Comparison of ENCODE assay signal across 1 cellular context in genomic region chr17:64155751-64156544, GRCh38.
TF ChIP-seq lines count a peak whose summit lies in the region.

No MANE protein-coding gene starts in this region.

TF ChIP-seq in HepG2, 621 proteins besides CTCF, POLR2A, EP300 and RAD21 (continued from another document and continues in another):
- TF ChIP-seq BHLHE40 (IDR thresholded peaks at IDR 0.05; ENCODE audit: low read length) (no peak), KDM2A (CRISPR knock-in tag; IDR thresholded peaks at IDR 0.05; ENCODE audit: borderline replicate concordance, low read depth) (peak; percentile 73; the same call in 1 of the 2 replicates), RBAK (CRISPR knock-in tag; IDR thresholded peaks at IDR 0.05) (0 out of 2 replicates have a peak, but pooled peaks have one; percentile 14), ISL2 (CRISPR knock-in tag; IDR thresholded peaks at IDR 0.05) (peak; percentile 75; the same call in 1 of the 2 replicates), USF2 (IDR thresholded peaks at IDR 0.05; ENCODE audit: low read depth, low read length) (no peak), USF2 (CRISPR knock-in tag; IDR thresholded peaks at IDR 0.05; ENCODE audit: borderline replicate concordance) (no peak), GATAD2A (CRISPR knock-in tag; IDR thresholded peaks at IDR 0.05) (peak; percentile 84), ZNF18 (CRISPR knock-in tag; IDR thresholded peaks at IDR 0.05; ENCODE audit: insufficient replicate concordance) (no peak), MIER3 (CRISPR knock-in tag; IDR thresholded peaks at IDR 0.05; ENCODE audit: borderline replicate concordance) (no peak), KMT2B (CRISPR knock-in tag; IDR thresholded peaks at IDR 0.05) (peak; percentile 60; the same call in 1 of the 2 replicates), ZNF350 (CRISPR knock-in tag; IDR thresholded peaks at IDR 0.05; ENCODE audit: borderline replicate concordance, low read depth) (peak; percentile 64; the same call in 1 of the 2 replicates), PCBP1 (IDR thresholded peaks at IDR 0.05; ENCODE audit: borderline replicate concordance, low read depth, low read length) (no peak), PBX3 (CRISPR knock-in tag; IDR thresholded peaks at IDR 0.05; ENCODE audit: borderline replicate concordance) (no peak), MAFK (conservative IDR thresholded peaks at IDR 0.05 in 1 of 2, IDR thresholded peaks at IDR 0.05 in 1 of 2; ENCODE audit: low read length in 2 of 2) (no peak), EZH2 (conservative IDR thresholded peaks at IDR 0.05; ENCODE audit: low read depth, low read length) (no peak), ONECUT2 (CRISPR knock-in tag; IDR thresholded peaks at IDR 0.05) (peak; percentile 8; the same call in 1 of the 2 replicates), ZNF430 (CRISPR knock-in tag; IDR thresholded peaks at IDR 0.05) (no peak), DMAP1 (CRISPR knock-in tag; IDR thresholded peaks at IDR 0.05) (no peak), RNF219 (CRISPR knock-in tag; IDR thresholded peaks at IDR 0.05) (no peak; the same call in 1 of the 2 replicates), PAX8 (CRISPR knock-in tag; IDR thresholded peaks at IDR 0.05; ENCODE audit: borderline replicate concordance) (no peak), PHF21A (CRISPR knock-in tag; IDR thresholded peaks at IDR 0.05) (peak; percentile 96), ZNF556 (CRISPR knock-in tag; IDR thresholded peaks at IDR 0.05; ENCODE audit: borderline replicate concordance) (peak; percentile 91; the same call in 1 of the 2 replicates)
- TF ChIP-seq, protein P1, sequence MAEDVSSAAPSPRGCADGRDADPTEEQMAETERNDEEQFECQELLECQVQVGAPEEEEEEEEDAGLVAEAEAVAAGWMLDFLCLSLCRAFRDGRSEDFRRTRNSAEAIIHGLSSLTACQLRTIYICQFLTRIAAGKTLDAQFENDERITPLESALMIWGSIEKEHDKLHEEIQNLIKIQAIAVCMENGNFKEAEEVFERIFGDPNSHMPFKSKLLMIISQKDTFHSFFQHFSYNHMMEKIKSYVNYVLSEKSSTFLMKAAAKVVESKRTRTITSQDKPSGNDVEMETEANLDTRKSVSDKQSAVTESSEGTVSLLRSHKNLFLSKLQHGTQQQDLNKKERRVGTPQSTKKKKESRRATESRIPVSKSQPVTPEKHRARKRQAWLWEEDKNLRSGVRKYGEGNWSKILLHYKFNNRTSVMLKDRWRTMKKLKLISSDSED (CRISPR knock-in tag; IDR thresholded peaks at IDR 0.05), result no peak
- TF ChIP-seq, protein P2, sequence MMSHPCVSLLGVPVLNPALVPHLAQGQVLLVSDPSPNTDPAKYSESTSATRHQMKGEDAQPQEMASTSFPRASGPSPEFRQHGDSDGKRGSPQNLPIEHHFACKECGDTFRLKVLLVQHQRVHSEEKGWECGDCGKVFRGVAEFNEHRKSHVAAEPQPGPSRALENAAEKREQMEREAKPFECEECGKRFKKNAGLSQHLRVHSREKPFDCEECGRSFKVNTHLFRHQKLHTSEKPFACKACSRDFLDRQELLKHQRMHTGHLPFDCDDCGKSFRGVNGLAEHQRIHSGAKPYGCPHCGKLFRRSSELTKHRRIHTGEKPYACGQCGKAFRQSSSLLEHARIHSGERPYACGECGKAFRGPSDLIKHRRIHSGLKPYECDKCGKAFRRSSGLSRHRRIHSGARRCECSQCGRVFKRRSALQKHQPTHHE (CRISPR knock-in tag; IDR thresholded peaks at IDR 0.05; ENCODE audit: borderline replicate concordance), result no peak
- TF ChIP-seq, protein P3, sequence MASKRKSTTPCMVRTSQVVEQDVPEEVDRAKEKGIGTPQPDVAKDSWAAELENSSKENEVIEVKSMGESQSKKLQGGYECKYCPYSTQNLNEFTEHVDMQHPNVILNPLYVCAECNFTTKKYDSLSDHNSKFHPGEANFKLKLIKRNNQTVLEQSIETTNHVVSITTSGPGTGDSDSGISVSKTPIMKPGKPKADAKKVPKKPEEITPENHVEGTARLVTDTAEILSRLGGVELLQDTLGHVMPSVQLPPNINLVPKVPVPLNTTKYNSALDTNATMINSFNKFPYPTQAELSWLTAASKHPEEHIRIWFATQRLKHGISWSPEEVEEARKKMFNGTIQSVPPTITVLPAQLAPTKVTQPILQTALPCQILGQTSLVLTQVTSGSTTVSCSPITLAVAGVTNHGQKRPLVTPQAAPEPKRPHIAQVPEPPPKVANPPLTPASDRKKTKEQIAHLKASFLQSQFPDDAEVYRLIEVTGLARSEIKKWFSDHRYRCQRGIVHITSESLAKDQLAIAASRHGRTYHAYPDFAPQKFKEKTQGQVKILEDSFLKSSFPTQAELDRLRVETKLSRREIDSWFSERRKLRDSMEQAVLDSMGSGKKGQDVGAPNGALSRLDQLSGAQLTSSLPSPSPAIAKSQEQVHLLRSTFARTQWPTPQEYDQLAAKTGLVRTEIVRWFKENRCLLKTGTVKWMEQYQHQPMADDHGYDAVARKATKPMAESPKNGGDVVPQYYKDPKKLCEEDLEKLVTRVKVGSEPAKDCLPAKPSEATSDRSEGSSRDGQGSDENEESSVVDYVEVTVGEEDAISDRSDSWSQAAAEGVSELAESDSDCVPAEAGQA (IDR thresholded peaks at IDR 0.05; ENCODE audit: low read depth), result no peak
- TF ChIP-seq, protein P3 (CRISPR knock-in tag; IDR thresholded peaks at IDR 0.05; ENCODE audit: borderline replicate concordance), result no peak
- TF ChIP-seq, protein P4, sequence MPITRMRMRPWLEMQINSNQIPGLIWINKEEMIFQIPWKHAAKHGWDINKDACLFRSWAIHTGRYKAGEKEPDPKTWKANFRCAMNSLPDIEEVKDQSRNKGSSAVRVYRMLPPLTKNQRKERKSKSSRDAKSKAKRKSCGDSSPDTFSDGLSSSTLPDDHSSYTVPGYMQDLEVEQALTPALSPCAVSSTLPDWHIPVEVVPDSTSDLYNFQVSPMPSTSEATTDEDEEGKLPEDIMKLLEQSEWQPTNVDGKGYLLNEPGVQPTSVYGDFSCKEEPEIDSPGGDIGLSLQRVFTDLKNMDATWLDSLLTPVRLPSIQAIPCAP (CRISPR knock-in tag; IDR thresholded peaks at IDR 0.05; ENCODE audit: low read depth), result no peak
- TF ChIP-seq, protein P5, sequence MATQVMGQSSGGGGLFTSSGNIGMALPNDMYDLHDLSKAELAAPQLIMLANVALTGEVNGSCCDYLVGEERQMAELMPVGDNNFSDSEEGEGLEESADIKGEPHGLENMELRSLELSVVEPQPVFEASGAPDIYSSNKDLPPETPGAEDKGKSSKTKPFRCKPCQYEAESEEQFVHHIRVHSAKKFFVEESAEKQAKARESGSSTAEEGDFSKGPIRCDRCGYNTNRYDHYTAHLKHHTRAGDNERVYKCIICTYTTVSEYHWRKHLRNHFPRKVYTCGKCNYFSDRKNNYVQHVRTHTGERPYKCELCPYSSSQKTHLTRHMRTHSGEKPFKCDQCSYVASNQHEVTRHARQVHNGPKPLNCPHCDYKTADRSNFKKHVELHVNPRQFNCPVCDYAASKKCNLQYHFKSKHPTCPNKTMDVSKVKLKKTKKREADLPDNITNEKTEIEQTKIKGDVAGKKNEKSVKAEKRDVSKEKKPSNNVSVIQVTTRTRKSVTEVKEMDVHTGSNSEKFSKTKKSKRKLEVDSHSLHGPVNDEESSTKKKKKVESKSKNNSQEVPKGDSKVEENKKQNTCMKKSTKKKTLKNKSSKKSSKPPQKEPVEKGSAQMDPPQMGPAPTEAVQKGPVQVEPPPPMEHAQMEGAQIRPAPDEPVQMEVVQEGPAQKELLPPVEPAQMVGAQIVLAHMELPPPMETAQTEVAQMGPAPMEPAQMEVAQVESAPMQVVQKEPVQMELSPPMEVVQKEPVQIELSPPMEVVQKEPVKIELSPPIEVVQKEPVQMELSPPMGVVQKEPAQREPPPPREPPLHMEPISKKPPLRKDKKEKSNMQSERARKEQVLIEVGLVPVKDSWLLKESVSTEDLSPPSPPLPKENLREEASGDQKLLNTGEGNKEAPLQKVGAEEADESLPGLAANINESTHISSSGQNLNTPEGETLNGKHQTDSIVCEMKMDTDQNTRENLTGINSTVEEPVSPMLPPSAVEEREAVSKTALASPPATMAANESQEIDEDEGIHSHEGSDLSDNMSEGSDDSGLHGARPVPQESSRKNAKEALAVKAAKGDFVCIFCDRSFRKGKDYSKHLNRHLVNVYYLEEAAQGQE (IDR thresholded peaks at IDR 0.05; ENCODE audit: borderline replicate concordance in 1 of 2, low read depth in 1 of 2, low read length in 2 of 2), result 0 out of 4 replicates have a peak, but pooled peaks of 1 of the 2 experiments have one; percentile 44
- TF ChIP-seq, protein P6, sequence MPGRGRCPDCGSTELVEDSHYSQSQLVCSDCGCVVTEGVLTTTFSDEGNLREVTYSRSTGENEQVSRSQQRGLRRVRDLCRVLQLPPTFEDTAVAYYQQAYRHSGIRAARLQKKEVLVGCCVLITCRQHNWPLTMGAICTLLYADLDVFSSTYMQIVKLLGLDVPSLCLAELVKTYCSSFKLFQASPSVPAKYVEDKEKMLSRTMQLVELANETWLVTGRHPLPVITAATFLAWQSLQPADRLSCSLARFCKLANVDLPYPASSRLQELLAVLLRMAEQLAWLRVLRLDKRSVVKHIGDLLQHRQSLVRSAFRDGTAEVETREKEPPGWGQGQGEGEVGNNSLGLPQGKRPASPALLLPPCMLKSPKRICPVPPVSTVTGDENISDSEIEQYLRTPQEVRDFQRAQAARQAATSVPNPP (CRISPR knock-in tag; IDR thresholded peaks at IDR 0.05), result no peak
- TF ChIP-seq, protein P7, sequence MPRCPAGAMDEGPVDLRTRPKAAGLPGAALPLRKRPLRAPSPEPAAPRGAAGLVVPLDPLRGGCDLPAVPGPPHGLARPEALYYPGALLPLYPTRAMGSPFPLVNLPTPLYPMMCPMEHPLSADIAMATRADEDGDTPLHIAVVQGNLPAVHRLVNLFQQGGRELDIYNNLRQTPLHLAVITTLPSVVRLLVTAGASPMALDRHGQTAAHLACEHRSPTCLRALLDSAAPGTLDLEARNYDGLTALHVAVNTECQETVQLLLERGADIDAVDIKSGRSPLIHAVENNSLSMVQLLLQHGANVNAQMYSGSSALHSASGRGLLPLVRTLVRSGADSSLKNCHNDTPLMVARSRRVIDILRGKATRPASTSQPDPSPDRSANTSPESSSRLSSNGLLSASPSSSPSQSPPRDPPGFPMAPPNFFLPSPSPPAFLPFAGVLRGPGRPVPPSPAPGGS (CRISPR knock-in tag; IDR thresholded peaks at IDR 0.05), result peak; percentile 87; the same call in 1 of the 2 replicates
